ENCODE assay signal across 10 cellular contexts in the genomic region with DNA sequence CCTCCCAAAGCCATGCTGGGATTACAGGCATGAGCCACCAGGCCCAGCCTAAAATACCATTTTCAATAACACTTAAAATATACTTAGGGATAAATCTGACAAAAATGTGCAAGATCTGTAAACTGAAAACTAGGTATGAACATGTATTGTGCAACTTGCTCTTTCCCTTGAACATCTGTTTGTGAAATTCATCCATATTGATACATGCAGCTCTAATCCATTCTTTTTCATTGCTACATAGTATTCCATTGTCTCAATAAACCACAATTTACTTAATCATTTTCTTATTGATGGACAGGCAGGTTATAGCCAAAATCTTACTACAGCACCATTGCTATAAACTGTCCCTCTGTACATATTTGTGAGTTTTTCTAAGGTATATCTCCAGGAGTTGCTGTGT. TPM values are rescaled to one million over a fixed set of nuclear protein-coding genes. Genes with fewer than 3 reads are reported as not detected.
"Had no signal": no experiment of that assay in that cellular context is flagged by ENCODE, and none has a peak within 500 bp of the region (broad histone marks: within the 10 kb centered on the region; RNA-seq: fewer than 3 reads in every experiment).

No MANE protein-coding gene starts in this region.

- H3K4me2 ChIP-seq: GM23338, KMS-11 had no signal

- H3K27ac Mint-ChIP-seq: GM23338, H9, HFFc6 had no signal

- H3K9ac ChIP-seq: KMS-11 had no signal

- H3K4me3 Mint-ChIP-seq: GM23338, H9, HFFc6 had no signal

- DNase-seq: H9, HCEC 1CT, HFFc6, KBM-7 had no signal

- H2AFZ ChIP-seq: GM23338 had no signal

- ATAC-seq: GM23338 had no signal

- H3K4me1 Mint-ChIP-seq: GM23338, H9 had no signal

- H3K9me3 Mint-ChIP-seq: HFFc6 had no signal

- FAIRE-seq: H1, H54, HTR-8/SVneo had no signal

- H3K4me3 ChIP-seq: GM23338 had no signal

- H3K27ac ChIP-seq: KMS-11 had no signal

RNA-seq across cellular contexts. Expression of a gene that starts 4.7 kb away (rescaled TPM):
- total RNA-seq: H1, H9, HFFc6, HT-29 had no signal
- polyA plus RNA-seq: H1 had no signal
